ENCODE assay signal across 1 cellular context in genomic region chr11:77506857-77507256, GRCh38.
TF ChIP-seq lines count a peak whose summit lies in the region.

No MANE protein-coding gene starts in this region.

TF ChIP-seq in HEK293, 187 proteins besides CTCF, POLR2A, EP300 and RAD21 (continued from another document):
- 0 out of 2 replicates have a peak, but pooled peaks have one; percentile 17 for TF ChIP-seq ZNF692 (tag by site-specific recombination; IDR thresholded peaks at IDR 0.05)
- peak; percentile 66; the same call in 1 of the 2 replicates for TF ChIP-seq ZNF248 (tag by site-specific recombination; IDR thresholded peaks at IDR 0.05)
- no peak for TF ChIP-seq ZNF654 (tag by site-specific recombination; IDR thresholded peaks at IDR 0.05; ENCODE audit: low read depth)
- no peak for TF ChIP-seq ZNF837 (tag by site-specific recombination; IDR thresholded peaks at IDR 0.05)
- no peak for TF ChIP-seq ZNF138 (tag by site-specific recombination; IDR thresholded peaks at IDR 0.05; ENCODE audit: borderline replicate concordance)
- no peak for TF ChIP-seq GLIS1 (tag by site-specific recombination; IDR thresholded peaks at IDR 0.05)
- TF ChIP-seq ZNF2 (tag by site-specific recombination; IDR thresholded peaks at IDR 0.05) = no peak
- TF ChIP-seq ZNF677 (tag by site-specific recombination; IDR thresholded peaks at IDR 0.05) = no peak
- TF ChIP-seq ZBTB20 (tag by site-specific recombination; IDR thresholded peaks at IDR 0.05) = no peak
- no peak for TF ChIP-seq ZNF26 (tag by site-specific recombination; IDR thresholded peaks at IDR 0.05)
- 0 out of 2 replicates have a peak, but pooled peaks have one; percentile 39 for TF ChIP-seq ZBTB10 (tag by site-specific recombination; IDR thresholded peaks at IDR 0.05)
- TF ChIP-seq ZNF37A (tag by site-specific recombination; IDR thresholded peaks at IDR 0.05) = peak; percentile 70; the same call in 1 of the 2 replicates
- TF ChIP-seq ZNF214 (tag by site-specific recombination; IDR thresholded peaks at IDR 0.05; ENCODE audit: borderline replicate concordance) = peak; percentile 45; the same call in 1 of the 2 replicates
- peak; percentile 66 for TF ChIP-seq ZNF366 (tag by site-specific recombination; conservative IDR thresholded peaks at IDR 0.05)
- peak; percentile 84 for TF ChIP-seq ZNF350 (tag by site-specific recombination; IDR thresholded peaks at IDR 0.05)
- no peak for TF ChIP-seq ZNF830 (tag by site-specific recombination; IDR thresholded peaks at IDR 0.05; ENCODE audit: low read depth)
